In genomic region chr21:17921579-17922530, GRCh38 we compare ENCODE assay signal across 12 cellular contexts.
DNase-seq lines count a peak whose midpoint lies in the region; TF ChIP-seq lines count a peak whose summit lies in the region.
"Had no signal": no experiment of that assay in that cellular context is flagged by ENCODE, and none has a peak within 500 bp of the region (broad histone marks: within the 10 kb centered on the region; RNA-seq: fewer than 3 reads in every experiment).

No MANE protein-coding gene starts in this region.

- H3K4me3 ChIP-seq in left ventricle myocardium inferior, result no peak overlapping the region
- no peak overlapping the region for H3K4me3 ChIP-seq in CD8-positive, alpha-beta memory T cell (ENCODE audit: low read length)
- H3K4me3 ChIP-seq in effector memory CD4-positive, alpha-beta T cell (ENCODE audit: insufficient read depth, low read depth, low read length, poor library complexity, severe bottlenecking), result no peak overlapping the region
- H3K4me3 ChIP-seq: esophagus muscularis mucosa had no signal

- H3K27ac ChIP-seq in left ventricle myocardium inferior (replicated peaks), result peak overlapping the region; percentile 43
- H3K27ac ChIP-seq in CD8-positive, alpha-beta memory T cell (ENCODE audit: low read depth, low read length), result no peak overlapping the region
- no peak overlapping the region for H3K27ac ChIP-seq in effector memory CD4-positive, alpha-beta T cell (ENCODE audit: insufficient read depth, low read length, poor library complexity, severe bottlenecking)
- H3K27ac ChIP-seq: esophagus muscularis mucosa had no signal

- CTCF ChIA-PET in CD8-positive, alpha-beta memory T cell (lab: Charles Lee), result interaction anchor here (0.6 to 5.1 kb wide), 6 partner anchors 9 to 242 kb away, joined by 3 to 46 read pairs (median 4); no protein-coding TSS in a partner anchor

- intact Hi-C loops in left ventricle myocardium inferior (cut with micrococcal nuclease), result no loop called here
- intact Hi-C loops in posterior vena cava (cut with DNase I), result loop anchor here (5.0 to 10.0 kb wide), 2 partner anchors 245 to 537 kb away; no protein-coding TSS in a partner anchor

- no peaks in the 10 kb centered on the region for H3K27me3 ChIP-seq in left ventricle myocardium inferior (ENCODE audit: low read depth)
- H3K27me3 ChIP-seq in CD8-positive, alpha-beta memory T cell (ENCODE audit: insufficient read depth, low read length, poor library complexity, severe bottlenecking), result no peaks in the 10 kb centered on the region
- no peaks in the 10 kb centered on the region for H3K27me3 ChIP-seq in effector memory CD4-positive, alpha-beta T cell (replicated peaks; ENCODE audit: control insufficient read depth, insufficient read depth, low read length, poor library complexity, severe bottlenecking)
- H3K27me3 ChIP-seq: esophagus muscularis mucosa had no signal

- H3K36me3 Mint-ChIP-seq in HFFc6 (ENCODE audit: low read depth), result 0 out of 2 replicates have a peak, but pooled peaks cover 6% of the 10 kb centered on the region
- peaks cover 5 to 38% (median 12%) of the 10 kb centered on the region in 3 donors for H3K36me3 Mint-ChIP-seq in CD8-positive, alpha-beta memory T cell

- H3K4me1 ChIP-seq in left ventricle myocardium inferior, result peaks cover 7% of the 10 kb centered on the region
- H3K4me1 ChIP-seq in CD8-positive, alpha-beta memory T cell (ENCODE audit: insufficient read depth, low read length), result no peaks in the 10 kb centered on the region
- H3K4me1 ChIP-seq in effector memory CD4-positive, alpha-beta T cell (ENCODE audit: control insufficient read depth, insufficient read depth, low read length, poor library complexity, severe bottlenecking), result no peaks in the 10 kb centered on the region

- H3K9me3 Mint-ChIP-seq in HFFc6, result peaks cover 7% of the 10 kb centered on the region
- peaks cover 0 to 10% (median 5%) of the 10 kb centered on the region in 5 donors for H3K9me3 Mint-ChIP-seq in CD8-positive, alpha-beta memory T cell

- POLR2A ChIA-PET in CD8-positive, alpha-beta memory T cell (lab: Charles Lee), result no interaction called here

- DNase-seq in A172 (ENCODE audit: low spot score) (peak; percentile 62), HFFc6 (peak; percentile 54), amniotic epithelial cell (ENCODE audit: low read depth) (peak; percentile 42), left ventricle myocardium inferior (no peak), globus pallidus (ENCODE audit: low spot score) (no peak), posterior vena cava (ENCODE audit: low spot score) (no peak)
- no peak for DNase-seq in CD8-positive, alpha-beta memory T cell
- no peak for DNase-seq in effector memory CD4-positive, alpha-beta T cell
- DNase-seq: activated CD4-positive, CD25-positive, alpha-beta regulatory T cell treated with anti-CD3 and anti-CD28 coated beads, Interleukin-2, amount 50 U/mL, for 72 hours had no signal

- no peaks in the 10 kb centered on the region for H3K36me3 ChIP-seq in left ventricle myocardium inferior
- H3K36me3 ChIP-seq in CD8-positive, alpha-beta memory T cell (ENCODE audit: insufficient read depth, low read length), result no peaks in the 10 kb centered on the region
- H3K36me3 ChIP-seq in effector memory CD4-positive, alpha-beta T cell (ENCODE audit: control insufficient read depth, insufficient read depth, low read length), result no peaks in the 10 kb centered on the region
- H3K36me3 ChIP-seq: esophagus muscularis mucosa had no signal

- no peak overlapping the region for H3K4me3 Mint-ChIP-seq in HFFc6
- no peak overlapping the region for H3K4me3 Mint-ChIP-seq in CD8-positive, alpha-beta memory T cell
- H3K4me3 Mint-ChIP-seq: activated naive CD4-positive, alpha-beta T cell treated with anti-CD3 and anti-CD28 coated beads, Interleukin-2, amount 50 U/mL, for 24 hours; stimulated activated naive CD8-positive, alpha-beta T cell treated with anti-CD3 and anti-CD28 coated beads, Interleukin-15, Interleukin-2, amounts not matched to agents 100 ng/mL and 50 ng/mL, for 24 hours had no signal

- TF ChIP-seq CTCF in HFFc6 (IDR thresholded peaks at IDR 0.05) (no peak), left ventricle myocardium inferior (IDR thresholded peaks at IDR 0.05; ENCODE audit: borderline replicate concordance) (no peak)

- H3K4me1 Mint-ChIP-seq in HFFc6 (ENCODE audit: low read depth), result peaks cover 11% of the 10 kb centered on the region
- H3K4me1 Mint-ChIP-seq in CD8-positive, alpha-beta memory T cell, result peaks cover 2 to 7% (median 4%) of the 10 kb centered on the region in 3 donors
- H3K4me1 Mint-ChIP-seq: activated naive CD4-positive, alpha-beta T cell treated with anti-CD3 and anti-CD28 coated beads, Interleukin-2, amount 50 U/mL, for 24 hours had no signal

- peaks cover 21% of the 10 kb centered on the region for H3K9me3 ChIP-seq in left ventricle myocardium inferior (replicated peaks)
- H3K9me3 ChIP-seq in CD8-positive, alpha-beta memory T cell (ENCODE audit: low read length), result no peaks in the 10 kb centered on the region
- no peaks in the 10 kb centered on the region for H3K9me3 ChIP-seq in effector memory CD4-positive, alpha-beta T cell (ENCODE audit: control insufficient read depth, low read length)

- no peak overlapping the region for H3K27ac Mint-ChIP-seq in HFFc6
- peak overlapping the region in 1 of 8 donors; percentile 77 for H3K27ac Mint-ChIP-seq in CD8-positive, alpha-beta memory T cell
- H3K27ac Mint-ChIP-seq: activated naive CD4-positive, alpha-beta T cell treated with anti-CD3 and anti-CD28 coated beads, Interleukin-2, amount 50 U/mL, for 24 hours; stimulated activated naive CD8-positive, alpha-beta T cell treated with anti-CD3 and anti-CD28 coated beads, Interleukin-15, Interleukin-2, amounts not matched to agents 100 ng/mL and 50 ng/mL, for 24 hours had no signal

- peaks cover 17% of the 10 kb centered on the region for H3K27me3 Mint-ChIP-seq in HFFc6 (ENCODE audit: insufficient read depth)
- H3K27me3 Mint-ChIP-seq in CD8-positive, alpha-beta memory T cell, result no peaks in the 10 kb centered on the region

Comparison
In these comparisons a context has a peak if more than half of its experiments do, and no peak if none do; other contexts are left out.
1. DNase-seq: peak in A172 (single experiment), HFFc6 (single experiment) and amniotic epithelial cell (single experiment); none in left ventricle myocardium inferior (single experiment), globus pallidus (single experiment), CD8-positive, alpha-beta memory T cell (0 of 5), effector memory CD4-positive, alpha-beta T cell (0 of 3) and posterior vena cava (single experiment).